In genomic region chr6:89369009-89369408, GRCh38 we compare ENCODE assay signal across 11 cellular contexts. TPM values are rescaled to one million over a fixed set of nuclear protein-coding genes. Genes with fewer than 3 reads are reported as not detected.
DNase-seq lines count a peak whose midpoint lies in the region; ATAC-seq, FAIRE-seq and TF ChIP-seq lines count a peak whose summit lies in the region.
"Had no signal": no experiment of that assay in that cellular context is flagged by ENCODE, and none has a peak within 500 bp of the region (broad histone marks: within the 10 kb centered on the region; RNA-seq: fewer than 3 reads in every experiment).

No MANE protein-coding gene starts in this region.

- DNase-seq in GM19239 (ENCODE audit: insufficient read length, low spot score) = no peak
- peak; percentile 70 for DNase-seq in left ventricle myocardium superior
- DNase-seq in stomach = peak; percentile 76
- DNase-seq in activated CD4-positive, alpha-beta T cell treated with anti-CD3 and anti-CD28 coated beads for 36 hours = no peak
- DNase-seq in NCI-H1436 treated with DMSO at 0.1 percent for 48 hours (lab: John Stamatoyannopoulos, UW) = no peak
- no peak for DNase-seq in NCI-H82 treated with DMSO at 0.1 percent for 48 hours (lab: John Stamatoyannopoulos, UW; ENCODE audit: unreplicated experiment)
- no peak for DNase-seq in stimulated activated naive B cell treated with anti-CD40 and anti-IgM and Interleukin-4, amounts not matched to agents 10 μg/mL and 1 μg/mL and 100 μg/mL, for 72 hours
- DNase-seq: activated B cell treated with CpG ODN at 0.5 μM for 24 hours, immature natural killer cell had no signal

- no peak overlapping the region for H3K4me3 Mint-ChIP-seq in activated CD4-positive, alpha-beta T cell treated with anti-CD3 and anti-CD28 coated beads for 36 hours
- H3K4me3 Mint-ChIP-seq in stimulated activated naive B cell treated with anti-CD40 and anti-IgM and Interleukin-4, amounts not matched to agents 10 μg/mL and 1 μg/mL and 100 μg/mL, for 72 hours = no peak overlapping the region
- H3K4me3 Mint-ChIP-seq: activated B cell treated with CpG ODN at 0.5 μM for 24 hours, immature natural killer cell had no signal

- CTCF ChIA-PET in activated CD4-positive, alpha-beta T cell treated with anti-CD3 and anti-CD28 coated beads for 36 hours (lab: Charles Lee) = interaction anchor here (0.7 to 6.7 kb wide), 5 partner anchors 9 to 241 kb away, joined by 3 to 74 read pairs (median 24); partner anchors contain the start of gene UBE2J1

- TF ChIP-seq EP300 in stomach (IDR thresholded peaks at IDR 0.05) = no peak

- H3K36me3 Mint-ChIP-seq in activated CD4-positive, alpha-beta T cell treated with anti-CD3 and anti-CD28 coated beads for 36 hours (ENCODE audit: low read depth) = peaks cover 3% of the 10 kb centered on the region
- H3K36me3 Mint-ChIP-seq in stimulated activated naive B cell treated with anti-CD40 and anti-IgM and Interleukin-4, amounts not matched to agents 10 μg/mL and 1 μg/mL and 100 μg/mL, for 72 hours = peaks cover 18 to 20% of the 10 kb centered on the region in 2 donors
- H3K36me3 Mint-ChIP-seq: immature natural killer cell had no signal

- H3K36me3 ChIP-seq in stomach = no peaks in the 10 kb centered on the region
- H3K36me3 ChIP-seq: suprapubic skin had no signal

- no peak for TF ChIP-seq POLR2A in stomach (IDR thresholded peaks at IDR 0.05)

- intact Hi-C loops in left ventricle myocardium superior (cut with micrococcal nuclease) (no loop called here), stomach (cut with DNase I; ENCODE audit: low total_unique reads) (loop anchor here (10.0 kb wide), 1 partner anchor 54 kb away; the partner anchor contains the start of gene GABRR2)
- intact Hi-C loops in activated CD4-positive, alpha-beta T cell treated with anti-CD3 and anti-CD28 coated beads for 36 hours (cut with DNase I, micrococcal nuclease) = loop anchor here (2.0 to 5.0 kb wide), 4 partner anchors 228 to 387 kb away; no protein-coding TSS in a partner anchor

- no peaks in the 10 kb centered on the region for H3K27me3 ChIP-seq in stomach
- H3K27me3 ChIP-seq: suprapubic skin had no signal

- no peaks in the 10 kb centered on the region for H3K9me3 Mint-ChIP-seq in activated CD4-positive, alpha-beta T cell treated with anti-CD3 and anti-CD28 coated beads for 36 hours (ENCODE audit: low read depth)
- H3K9me3 Mint-ChIP-seq in stimulated activated naive B cell treated with anti-CD40 and anti-IgM and Interleukin-4, amounts not matched to agents 10 μg/mL and 1 μg/mL and 100 μg/mL, for 72 hours = no peaks in the 10 kb centered on the region
- H3K9me3 Mint-ChIP-seq: activated B cell treated with CpG ODN at 0.5 μM for 24 hours, immature natural killer cell had no signal

- no peak overlapping the region for H3K4me3 ChIP-seq in stomach
- H3K4me3 ChIP-seq: suprapubic skin had no signal

- H3K27me3 Mint-ChIP-seq in activated CD4-positive, alpha-beta T cell treated with anti-CD3 and anti-CD28 coated beads for 36 hours = no peaks in the 10 kb centered on the region
- H3K27me3 Mint-ChIP-seq in stimulated activated naive B cell treated with anti-CD40 and anti-IgM and Interleukin-4, amounts not matched to agents 10 μg/mL and 1 μg/mL and 100 μg/mL, for 72 hours = no peaks in the 10 kb centered on the region
- H3K27me3 Mint-ChIP-seq: activated B cell treated with CpG ODN at 0.5 μM for 24 hours had no signal

- POLR2A ChIA-PET in activated CD4-positive, alpha-beta T cell treated with anti-CD3 and anti-CD28 coated beads for 36 hours (lab: Charles Lee) = no interaction called here

- peaks cover 20% of the 10 kb centered on the region for H3K4me1 Mint-ChIP-seq in activated CD4-positive, alpha-beta T cell treated with anti-CD3 and anti-CD28 coated beads for 36 hours
- H3K4me1 Mint-ChIP-seq in stimulated activated naive B cell treated with anti-CD40 and anti-IgM and Interleukin-4, amounts not matched to agents 10 μg/mL and 1 μg/mL and 100 μg/mL, for 72 hours = peaks cover 10 to 21% of the 10 kb centered on the region in 2 donors

- peak; percentile 82 for FAIRE-seq in GM19239 (lab: Jason Lieb, UNC)

- no peak overlapping the region for H3K27ac Mint-ChIP-seq in activated CD4-positive, alpha-beta T cell treated with anti-CD3 and anti-CD28 coated beads for 36 hours
- H3K27ac Mint-ChIP-seq in stimulated activated naive B cell treated with anti-CD40 and anti-IgM and Interleukin-4, amounts not matched to agents 10 μg/mL and 1 μg/mL and 100 μg/mL, for 72 hours = no peak overlapping the region
- H3K27ac Mint-ChIP-seq: activated B cell treated with CpG ODN at 0.5 μM for 24 hours, immature natural killer cell had no signal

- H3K4me1 ChIP-seq in stomach = peaks cover 0 to 26% (median 15%) of the 10 kb centered on the region in 4 donors

- H3K9me3 ChIP-seq in stomach = no peaks in the 10 kb centered on the region
- H3K9me3 ChIP-seq: suprapubic skin had no signal

- TF ChIP-seq CTCF in VCaP (conservative IDR thresholded peaks at IDR 0.05) (peak; percentile 81), stomach (IDR thresholded peaks at IDR 0.05) (peak in 5 of 7 experiments; percentile 25 to 50 (median 44))

- peak overlapping the region; percentile 54 for H3K27ac ChIP-seq in VCaP
- peak overlapping the region in 1 of 5 donors; percentile 3 for H3K27ac ChIP-seq in stomach
- H3K27ac ChIP-seq: suprapubic skin had no signal

- ATAC-seq in left ventricle myocardium superior = peak; percentile 81
- ATAC-seq in activated CD4-positive, alpha-beta T cell treated with anti-CD3 and anti-CD28 coated beads for 36 hours = no peak
- no peak for ATAC-seq in stimulated activated naive B cell treated with anti-CD40 and anti-IgM and Interleukin-4, amounts not matched to agents 10 μg/mL and 1 μg/mL and 100 μg/mL, for 72 hours (replicated peaks)

- 6 to 12% (median 8%) methylated on average over 7 of the region's 7 CpGs for WGBS in stomach, 5 donors

RNA-seq across cellular contexts. Expression of gene UBE2J1, which starts 16.5 kb away (rescaled TPM):
- total RNA-seq in left ventricle myocardium superior (13.6 TPM), stomach (10 to 100 TPM in 4 of 5 donors, 1 to 10 TPM in 1; 5.2 to 58.6 (median 12.5) TPM)
- 10 to 100 TPM; 17.7 to 48.7 (median 30.3) TPM for polyA plus RNA-seq in stomach
- 10 to 100 TPM; 18.7 to 21.7 TPM for total RNA-seq in activated CD4-positive, alpha-beta T cell treated with anti-CD3 and anti-CD28 coated beads for 36 hours

RNA-seq across cellular contexts. Expression of gene RRAGD, which starts 43.1 kb away (rescaled TPM):
- total RNA-seq in left ventricle myocardium superior (160 TPM), stomach (10 to 100 TPM in 1 of 5 donors, 1 to 10 TPM in 4; 1.7 to 45.1 (median 4.0) TPM)
- polyA plus RNA-seq in stomach = 1 to 10 TPM; 4.1 to 4.8 (median 4.7) TPM
- total RNA-seq in activated CD4-positive, alpha-beta T cell treated with anti-CD3 and anti-CD28 coated beads for 36 hours = 10 to 100 TPM; 19.6 to 20.1 TPM

RNA-seq across cellular contexts. Expression of gene GABRR2, which starts 53.9 kb away (rescaled TPM):
- 0.52 TPM for total RNA-seq in left ventricle myocardium superior
- 1 to 10 TPM in 1 of 5 donors, under 1 TPM in 1, not detected in 3; 0.73 to 7.6 TPM for total RNA-seq in stomach
- polyA plus RNA-seq in stomach = under 1 TPM in 1 of 3 donors, not detected in 2; 0.15 TPM
- total RNA-seq in activated CD4-positive, alpha-beta T cell treated with anti-CD3 and anti-CD28 coated beads for 36 hours = under 1 TPM; 0.14 to 0.49 TPM
- polyA plus RNA-seq: immature natural killer cell had no signal

Comparison
In these comparisons a context has a peak if more than half of its experiments do, and no peak if none do; other contexts are left out.
1. DNase-seq: peak in left ventricle myocardium superior (single experiment) and stomach (single experiment); none in GM19239 (single experiment), activated CD4-positive, alpha-beta T cell treated with anti-CD3 and anti-CD28 coated beads for 36 hours (single experiment), NCI-H1436 treated with DMSO at 0.1 percent for 48 hours (single experiment), NCI-H82 treated with DMSO at 0.1 percent for 48 hours (single experiment) and stimulated activated naive B cell treated with anti-CD40 and anti-IgM and Interleukin-4, amounts not matched to agents 10 μg/mL and 1 μg/mL and 100 μg/mL, for 72 hours (single experiment).